In the genomic region with DNA sequence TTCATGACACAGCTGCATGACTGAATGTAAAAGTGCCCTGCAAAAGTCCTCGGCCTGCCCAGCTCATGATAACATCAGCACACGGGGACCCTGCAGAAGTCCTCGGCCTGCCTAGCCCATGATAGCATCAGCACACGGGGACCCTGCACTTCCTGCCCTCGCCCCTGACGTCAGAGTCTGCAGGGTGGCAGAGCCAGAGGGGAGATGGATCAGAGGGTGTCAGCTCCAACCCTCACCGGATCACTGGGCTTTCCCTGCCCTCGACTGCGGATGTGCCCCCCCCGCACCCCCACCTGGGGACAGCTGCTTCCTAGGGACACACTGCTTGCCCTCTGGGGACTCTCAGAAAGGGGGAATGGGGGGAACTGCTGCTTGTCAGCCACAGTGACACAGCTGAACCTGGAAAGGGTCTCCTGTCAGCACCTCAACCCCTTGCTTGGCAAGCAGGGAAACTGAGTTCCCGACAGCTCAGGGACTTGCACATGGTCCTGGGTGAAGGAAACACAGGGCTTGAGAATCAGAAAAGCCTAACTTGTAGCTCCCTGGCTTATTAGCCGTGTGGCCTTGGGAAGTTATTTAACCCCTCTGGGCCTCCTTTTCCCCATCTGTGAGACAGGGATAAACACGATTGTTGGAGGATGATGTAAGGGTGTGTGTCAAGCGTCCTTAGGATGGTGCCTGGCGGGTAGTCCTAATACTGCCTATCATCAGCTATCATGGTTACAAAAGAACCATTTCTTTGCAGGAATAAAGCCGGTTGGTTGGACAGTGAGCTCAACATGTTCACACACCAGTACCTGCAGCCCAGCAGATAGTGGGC, we compare ENCODE assay signal across 1 cellular context.
TF ChIP-seq lines count a peak whose summit lies in the region.

No MANE protein-coding gene starts in this region.

TF ChIP-seq in SK-N-SH, 30 proteins besides CTCF, POLR2A, EP300 and RAD21 (continued from another document):
- TF ChIP-seq, protein P1, sequence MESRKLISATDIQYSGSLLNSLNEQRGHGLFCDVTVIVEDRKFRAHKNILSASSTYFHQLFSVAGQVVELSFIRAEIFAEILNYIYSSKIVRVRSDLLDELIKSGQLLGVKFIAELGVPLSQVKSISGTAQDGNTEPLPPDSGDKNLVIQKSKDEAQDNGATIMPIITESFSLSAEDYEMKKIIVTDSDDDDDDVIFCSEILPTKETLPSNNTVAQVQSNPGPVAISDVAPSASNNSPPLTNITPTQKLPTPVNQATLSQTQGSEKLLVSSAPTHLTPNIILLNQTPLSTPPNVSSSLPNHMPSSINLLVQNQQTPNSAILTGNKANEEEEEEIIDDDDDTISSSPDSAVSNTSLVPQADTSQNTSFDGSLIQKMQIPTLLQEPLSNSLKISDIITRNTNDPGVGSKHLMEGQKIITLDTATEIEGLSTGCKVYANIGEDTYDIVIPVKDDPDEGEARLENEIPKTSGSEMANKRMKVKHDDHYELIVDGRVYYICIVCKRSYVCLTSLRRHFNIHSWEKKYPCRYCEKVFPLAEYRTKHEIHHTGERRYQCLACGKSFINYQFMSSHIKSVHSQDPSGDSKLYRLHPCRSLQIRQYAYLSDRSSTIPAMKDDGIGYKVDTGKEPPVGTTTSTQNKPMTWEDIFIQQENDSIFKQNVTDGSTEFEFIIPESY (IDR thresholded peaks at IDR 0.05; ENCODE audit: borderline replicate concordance, low read depth): no peak
- TF ChIP-seq USF2 (IDR thresholded peaks at IDR 0.05; ENCODE audit: borderline replicate concordance, low read depth, low read length) (no peak), NFIC (IDR thresholded peaks at IDR 0.05; ENCODE audit: borderline replicate concordance) (no peak), RFX5 (IDR thresholded peaks at IDR 0.05; ENCODE audit: low read length) (no peak), GATA2 (CRISPR knock-in tag; IDR thresholded peaks at IDR 0.05) (no peak), GABPA (IDR thresholded peaks at IDR 0.05; ENCODE audit: low read depth) (no peak), MAX (IDR thresholded peaks at IDR 0.05; ENCODE audit: low read depth) (no peak), RCOR1 (IDR thresholded peaks at IDR 0.05; ENCODE audit: low read length) (no peak), CHD2 (IDR thresholded peaks at IDR 0.05; ENCODE audit: low read length, partially characterized antibody) (no peak), USF1 (IDR thresholded peaks at IDR 0.05; ENCODE audit: borderline replicate concordance, low read depth) (no peak), FOSL2 (IDR thresholded peaks at IDR 0.05; ENCODE audit: borderline replicate concordance, low read depth) (no peak), TCF12 (IDR thresholded peaks at IDR 0.05) (no peak), MXI1 (IDR thresholded peaks at IDR 0.05; ENCODE audit: low read depth, low read length) (no peak), EZH2phosphoT487 (IDR thresholded peaks at IDR 0.05; ENCODE audit: borderline replicate concordance, low read depth) (no peak), ELF1 (IDR thresholded peaks at IDR 0.05) (no peak), POLR2AphosphoS5 (IDR thresholded peaks at IDR 0.05; ENCODE audit: low read depth, low read length) (no peak), FOXJ3 (CRISPR knock-in tag; IDR thresholded peaks at IDR 0.05) (no peak), FOXM1 (IDR thresholded peaks at IDR 0.05; ENCODE audit: low read depth) (no peak)
TF ChIP-seq in SK-N-SH: peak in this region for 0.
